Comparison of ENCODE assay signal across 11 cellular contexts in genomic region chr3:120498947-120499346, GRCh38. TPM values are rescaled to one million over a fixed set of nuclear protein-coding genes. Genes with fewer than 3 reads are reported as not detected.
A peak's percentile ranks its signal among the peaks of the same experiment; 100 is the strongest.
DNase-seq lines count a peak whose midpoint lies in the region; ATAC-seq, FAIRE-seq and TF ChIP-seq lines count a peak whose summit lies in the region.
"Had no signal": no experiment of that assay in that cellular context is flagged by ENCODE, and none has a peak within 500 bp of the region (broad histone marks: within the 10 kb centered on the region; RNA-seq: fewer than 3 reads in every experiment).

No MANE protein-coding gene starts in this region.

- H3K4me3 ChIP-seq in Caco-2 (ENCODE audit: low read depth, low read length) (no peak overlapping the region), foreskin fibroblast (ENCODE audit: low read depth in 1 of 2, low read length in 2 of 2) (no peak overlapping the region), pancreas (no peak overlapping the region)

- no TSS peak for BruUV-seq in Caco-2 (replicated peaks; lab: Mats Ljungman, UMichigan)

- H3K27ac Mint-ChIP-seq in Caco-2 (ENCODE audit: unreplicated experiment), result no peak overlapping the region

- H3K27me3 Mint-ChIP-seq in Caco-2 (ENCODE audit: insufficient read depth, unreplicated experiment), result no peaks in the 10 kb centered on the region

- H3K27me3 ChIP-seq in Caco-2 (replicated peaks; ENCODE audit: control insufficient read depth, insufficient read depth, low read length), result no peaks in the 10 kb centered on the region
- no peaks in the 10 kb centered on the region for H3K27me3 ChIP-seq in pancreas

- no peaks in the 10 kb centered on the region for H3K36me3 Mint-ChIP-seq in Caco-2 (ENCODE audit: insufficient read depth, unreplicated experiment)

- POLR2A ChIA-PET in Caco-2 (lab: Charles Lee), result no interaction called here

- peaks cover 7% of the 10 kb centered on the region for H3K4me1 Mint-ChIP-seq in Caco-2 (ENCODE audit: low read depth, unreplicated experiment)

- peaks cover 17% of the 10 kb centered on the region for H3K9me3 Mint-ChIP-seq in Caco-2 (ENCODE audit: unreplicated experiment)

- H3K27ac ChIP-seq in pancreas (no peak overlapping the region), caudate nucleus (ENCODE audit: low read depth, low read length) (no peak overlapping the region)

- no peaks in the 10 kb centered on the region for H3K36me3 ChIP-seq in Caco-2 (ENCODE audit: control insufficient read depth, insufficient read depth, low read length)
- no peaks in the 10 kb centered on the region for H3K36me3 ChIP-seq in pancreas

- H3K4me1 ChIP-seq in Caco-2 (peaks cover 9% of the 10 kb centered on the region), pancreas (no peaks in the 10 kb centered on the region)

- no peak for FAIRE-seq in pancreas (lab: Jason Lieb, UNC)

- peak; percentile 31 to 37 for DNase-seq in Caco-2
- peak; percentile 96 for DNase-seq in foreskin fibroblast
- DNase-seq in pancreas, result no peak
- DNase-seq in NCI-H2029 treated with DMSO at 0.1 percent for 48 hours (lab: John Stamatoyannopoulos, UW), result no peak
- no peak for DNase-seq in caudate nucleus (lab: John Stamatoyannopoulos, UW)
- no peak for DNase-seq in stimulated activated CD4-positive, alpha-beta T cell treated with anti-CD3 and anti-CD28 coated beads, Interleukin-1b, Interleukin-23, amount 100 ng/mL, for 48 hours
- DNase-seq: anterior cingulate cortex, GF-D8, GOT3 had no signal

- CTCF ChIA-PET in Caco-2 (lab: Charles Lee), result interaction anchor here (1.4 kb wide), 1 partner anchor 81 kb away, joined by 6 read pairs; no protein-coding TSS in a partner anchor

- TF ChIP-seq CTCF in Caco-2 (IDR thresholded peaks at IDR 0.05; ENCODE audit: insufficient read depth in 1 of 2, low read depth in 1 of 2, low read length in 1 of 2, severe bottlenecking in 1 of 2, unreplicated experiment in 1 of 2), result no peak
- TF ChIP-seq CTCF in foreskin fibroblast (IDR thresholded peaks at IDR 0.05; ENCODE audit: low read depth, low read length), result no peak
- TF ChIP-seq CTCF in pancreas (IDR thresholded peaks at IDR 0.05), result no peak

- ATAC-seq in SK-N-SH treated with all-trans-retinoic acid at 6 μM for 48 hours, result peak; percentile 97
- ATAC-seq in pancreas, result peak in 3 of 4 donors; percentile 49 to 81 (median 80)
- ATAC-seq in HG03135 (IDR thresholded peaks at IDR 0.05; ENCODE audit: unreplicated experiment), result no peak

- H3K4me3 Mint-ChIP-seq in Caco-2 (ENCODE audit: unreplicated experiment), result no peak overlapping the region

- intact Hi-C loops in Caco-2 (cut with micrococcal nuclease; ENCODE audit: unreplicated experiment) (loop anchor here (2.0 kb wide), 1 partner anchor 80 kb away; no protein-coding TSS in a partner anchor), pancreas (cut with DNase I) (no loop called here)

- H3K9me3 ChIP-seq in Caco-2 (peaks cover 5% of the 10 kb centered on the region; the same call in 1 of the 2 replicates), pancreas (no peaks in the 10 kb centered on the region)

TF ChIP-seq in SK-N-SH treated with all-trans-retinoic acid at 6 μM for 48 hours, 23 proteins besides CTCF, POLR2A, EP300 and RAD21 (continues in another document):
- TF ChIP-seq SNAI2 (CRISPR knock-in tag; IDR thresholded peaks at IDR 0.05) (no peak), PPARA (CRISPR knock-in tag; IDR thresholded peaks at IDR 0.05; ENCODE audit: borderline replicate concordance) (no peak), ZNF70 (CRISPR knock-in tag; IDR thresholded peaks at IDR 0.05) (no peak), CREB5 (CRISPR knock-in tag; IDR thresholded peaks at IDR 0.05; ENCODE audit: low read depth) (0 out of 2 replicates have a peak, but pooled peaks have one; percentile 10), TSHZ2 (CRISPR knock-in tag; IDR thresholded peaks at IDR 0.05) (no peak), BACH2 (CRISPR knock-in tag; IDR thresholded peaks at IDR 0.05; ENCODE audit: borderline replicate concordance) (no peak), ZFP3 (CRISPR knock-in tag; IDR thresholded peaks at IDR 0.05) (no peak), POU6F1 (CRISPR knock-in tag; IDR thresholded peaks at IDR 0.05; ENCODE audit: borderline replicate concordance, low read depth) (no peak), ARNTL (CRISPR knock-in tag; IDR thresholded peaks at IDR 0.05; ENCODE audit: borderline replicate concordance, low read depth) (no peak), RARB (CRISPR knock-in tag; IDR thresholded peaks at IDR 0.05) (no peak), CSRNP3 (CRISPR knock-in tag; IDR thresholded peaks at IDR 0.05) (no peak), TOX (CRISPR knock-in tag; IDR thresholded peaks at IDR 0.05; ENCODE audit: borderline replicate concordance) (no peak), CSDC2 (CRISPR knock-in tag; IDR thresholded peaks at IDR 0.05) (no peak), OSR1 (CRISPR knock-in tag; IDR thresholded peaks at IDR 0.05) (no peak), TCF4 (CRISPR knock-in tag; IDR thresholded peaks at IDR 0.05; ENCODE audit: borderline replicate concordance) (no peak), ISL1 (CRISPR knock-in tag; IDR thresholded peaks at IDR 0.05) (peak; percentile 78), GLIS3 (CRISPR knock-in tag; IDR thresholded peaks at IDR 0.05) (no peak), ESRRG (CRISPR knock-in tag; IDR thresholded peaks at IDR 0.05) (no peak), ZNF565 (CRISPR knock-in tag; conservative IDR thresholded peaks at IDR 0.05; ENCODE audit: low read depth) (no peak), ZNF8 (CRISPR knock-in tag; IDR thresholded peaks at IDR 0.05) (no peak), ZFP30 (CRISPR knock-in tag; IDR thresholded peaks at IDR 0.05) (peak; percentile 60; the same call in 1 of the 2 replicates)

RNA-seq across cellular contexts. Expression of gene FSTL1, which starts 48.2 kb away (rescaled TPM):
- 1.4 and 2.9 TPM in 2 replicates for total RNA-seq in Caco-2 (2022)
- 100 to 1,000 TPM in 1 of 6 donors, 10 to 100 TPM in 5; 11.1 to 131 (median 44.3) TPM for total RNA-seq in pancreas
- 1 to 10 TPM; 7.3 to 7.9 TPM for polyA plus RNA-seq in pancreas

Comparison
In these comparisons a context has a peak if more than half of its experiments do, and no peak if none do; other contexts are left out.
1. DNase-seq: peak in Caco-2 (2 of 2) and foreskin fibroblast (2 of 2); none in pancreas (0 of 6), NCI-H2029 treated with DMSO at 0.1 percent for 48 hours (single experiment), caudate nucleus (0 of 61) and stimulated activated CD4-positive, alpha-beta T cell treated with anti-CD3 and anti-CD28 coated beads, Interleukin-1b, Interleukin-23, amount 100 ng/mL, for 48 hours (single experiment).